In the genomic region with DNA sequence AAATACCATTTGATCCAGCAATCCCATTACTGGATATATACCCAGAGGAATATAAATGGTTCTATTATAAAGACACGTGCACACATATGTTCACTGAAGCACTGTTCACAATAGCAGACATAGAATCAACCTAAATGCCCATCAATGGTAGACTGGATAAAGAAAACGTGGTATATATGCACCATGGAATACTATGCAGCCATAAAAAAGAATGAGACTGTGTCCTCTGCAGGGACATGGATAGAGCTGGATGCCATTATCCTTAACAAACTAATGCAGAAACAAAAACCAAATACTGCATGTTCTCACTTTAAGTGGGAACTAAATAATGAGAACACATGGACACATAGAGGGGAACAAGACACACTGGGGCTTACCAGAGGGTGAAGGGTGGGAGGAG, we compare ENCODE assay signal across 38 cellular contexts. TPM values are rescaled to one million over a fixed set of nuclear protein-coding genes. Genes with fewer than 3 reads are reported as not detected.
"Had no signal": no experiment of that assay in that cellular context is flagged by ENCODE, and none has a peak within 500 bp of the region (broad histone marks: within the 10 kb centered on the region; RNA-seq: fewer than 3 reads in every experiment).

No MANE protein-coding gene starts in this region.

- H3K4me1 Mint-ChIP-seq: activated naive CD4-positive, alpha-beta T cell treated with anti-CD3 and anti-CD28 coated beads, Interleukin-2, amount 10 ng/mL, durations not matched to agents 7 days and 5 days; activated naive CD4-positive, alpha-beta T cell treated with anti-CD3 and anti-CD28 coated beads, Interleukin-2, amount 50 U/mL, for 24 hours; activated naive CD8-positive, alpha-beta T cell treated with anti-CD3 and anti-CD28 coated beads for 36 hours; activated naive CD8-positive, alpha-beta T cell treated with anti-CD3 and anti-CD28 coated beads, Interleukin-2, amount 10 ng/mL, durations not matched to agents 7 days and 5 days; activated naive CD8-positive, alpha-beta T cell treated with anti-CD3 and anti-CD28 coated beads, Interleukin-2, amount 50 U/mL, for 24 hours; activated T-helper 17 cell treated with anti-CD3 and anti-CD28 coated beads, Interleukin-2, amount 50 U/mL, for 72 hours; brain; central memory CD8-positive, alpha-beta T cell had no signal

- H3K27ac ChIP-seq: adrenal gland, ascending aorta, body of pancreas, brain microvascular endothelial cell, breast epithelium, cardiac muscle cell had no signal

- H3K36me3 ChIP-seq: adrenal gland, brain microvascular endothelial cell, breast epithelium had no signal

- DNase-seq: activated effector memory CD4-positive, alpha-beta T cell treated with anti-CD3 and anti-CD28 coated beads, Interleukin-2, amount 50 U/mL, for 16 hours; activated effector memory CD4-positive, alpha-beta T cell treated with Interleukin-2 at 50 U/mL for 16 hours; activated gamma-delta T cell; activated gamma-delta T cell treated with Interleukin-2 at 50 U/mL for 16 hours; activated naive CD4-positive, alpha-beta T cell; activated naive CD4-positive, alpha-beta T cell treated with anti-CD3 and anti-CD28 coated beads for 36 hours; activated naive CD4-positive, alpha-beta T cell treated with anti-CD3 and anti-CD28 coated beads, Interleukin-2, amount 10 ng/mL, durations not matched to agents 7 days and 5 days; activated naive CD4-positive, alpha-beta T cell treated with anti-CD3 and anti-CD28 coated beads, Interleukin-2, amount 50 U/mL, for 16 hours; activated naive CD4-positive, alpha-beta T cell treated with Interleukin-2 at 50 U/mL for 16 hours; activated naive CD8-positive, alpha-beta T cell treated with anti-CD3 and anti-CD28 coated beads for 36 hours; activated naive CD8-positive, alpha-beta T cell treated with anti-CD3 and anti-CD28 coated beads, Interleukin-2, amount 10 ng/mL, durations not matched to agents 7 days and 5 days; activated naive CD8-positive, alpha-beta T cell treated with anti-CD3 and anti-CD28 coated beads, Interleukin-2, amount 50 U/mL, for 24 hours; activated T-cell treated with anti-CD3 and anti-CD28 coated beads, Interleukin-2, amount 50 U/mL, for 4 hours; activated T-cell treated with anti-CD3 and anti-CD28 coated beads, Interleukin-2, amount 50 U/mL, for 48 hours; activated T-cell treated with anti-CD3 and anti-CD28 coated beads, Interleukin-2, amount 50 U/mL, for 72 hours; adrenal gland; amniotic stem cell; amygdala; anterior cingulate cortex; aorta; body of pancreas; brain microvascular endothelial cell; caudate nucleus; central memory CD4-positive, alpha-beta T cell; cerebellar nuclear complex had no signal

- H3K4me3 Mint-ChIP-seq: activated naive CD4-positive, alpha-beta T cell treated with anti-CD3 and anti-CD28 coated beads for 36 hours; activated naive CD4-positive, alpha-beta T cell treated with anti-CD3 and anti-CD28 coated beads, Interleukin-2, amount 10 ng/mL, durations not matched to agents 7 days and 5 days; activated naive CD4-positive, alpha-beta T cell treated with anti-CD3 and anti-CD28 coated beads, Interleukin-2, amount 50 U/mL, for 24 hours; activated naive CD8-positive, alpha-beta T cell; activated naive CD8-positive, alpha-beta T cell treated with anti-CD3 and anti-CD28 coated beads for 36 hours; activated naive CD8-positive, alpha-beta T cell treated with anti-CD3 and anti-CD28 coated beads, Interleukin-2, amount 10 ng/mL, durations not matched to agents 7 days and 5 days; activated naive CD8-positive, alpha-beta T cell treated with anti-CD3 and anti-CD28 coated beads, Interleukin-2, amount 50 U/mL, for 24 hours; activated T-cell treated with anti-CD3 and anti-CD28 coated beads, Interleukin-2, amount 50 U/mL, for 4 hours; activated T-cell treated with anti-CD3 and anti-CD28 coated beads, Interleukin-2, amount 50 U/mL, for 72 hours; activated T-helper 1 cell treated with anti-CD3 and anti-CD28 coated beads, Interleukin-12 subunit alpha, Interleukin-12 subunit beta, Interleukin-2, Interleukin-4 antibody, amounts not matched to agents 30 ng/mL and 10 ng/mL and 1 ng/mL, durations not matched to agents 14 hours and 24 hours and 36 hours; activated T-helper 17 cell treated with anti-CD3 and anti-CD28 coated beads, Interleukin-2, amount 50 U/mL, for 72 hours; brain; central memory CD8-positive, alpha-beta T cell had no signal

- H3K4me1 ChIP-seq: adrenal gland, ascending aorta, body of pancreas, breast epithelium had no signal

- H3K27ac Mint-ChIP-seq: activated naive CD4-positive, alpha-beta T cell treated with anti-CD3 and anti-CD28 coated beads for 36 hours; activated naive CD4-positive, alpha-beta T cell treated with anti-CD3 and anti-CD28 coated beads, Interleukin-2, amount 10 ng/mL, durations not matched to agents 7 days and 5 days; activated naive CD4-positive, alpha-beta T cell treated with anti-CD3 and anti-CD28 coated beads, Interleukin-2, amount 50 U/mL, for 24 hours; activated naive CD4-positive, alpha-beta T cell treated with anti-CD3 and anti-CD28 coated beads, Interleukin-2, amount 50 U/mL, for 72 hours; activated naive CD8-positive, alpha-beta T cell; activated naive CD8-positive, alpha-beta T cell treated with anti-CD3 and anti-CD28 coated beads for 36 hours; activated naive CD8-positive, alpha-beta T cell treated with anti-CD3 and anti-CD28 coated beads, Interleukin-2, amount 10 ng/mL, durations not matched to agents 7 days and 5 days; activated naive CD8-positive, alpha-beta T cell treated with anti-CD3 and anti-CD28 coated beads, Interleukin-2, amount 50 U/mL, for 24 hours; activated T-cell treated with anti-CD3 and anti-CD28 coated beads, Interleukin-2, amount 50 U/mL, for 72 hours; activated T-helper 1 cell treated with anti-CD3 and anti-CD28 coated beads, Interleukin-12 subunit alpha, Interleukin-12 subunit beta, Interleukin-2, Interleukin-4 antibody, amounts not matched to agents 30 ng/mL and 10 ng/mL and 1 ng/mL, durations not matched to agents 14 hours and 24 hours and 36 hours; activated T-helper 17 cell treated with anti-CD3 and anti-CD28 coated beads, Interleukin-2, amount 50 U/mL, for 72 hours; activated T-helper 2 cell treated with anti-CD3 and anti-CD28 coated beads, Interferon-gamma antibody, Interleukin-2, Interleukin-4, amounts not matched to agents 10 μg/mL and 5 μg/mL and 100 μg/mL, durations not matched to agents 14 hours and 24 hours and 36 hours; brain had no signal

- H3K9me3 Mint-ChIP-seq: activated naive CD4-positive, alpha-beta T cell treated with anti-CD3 and anti-CD28 coated beads for 36 hours; activated naive CD4-positive, alpha-beta T cell treated with anti-CD3 and anti-CD28 coated beads, Interleukin-2, amount 10 ng/mL, durations not matched to agents 7 days and 5 days; activated naive CD4-positive, alpha-beta T cell treated with anti-CD3 and anti-CD28 coated beads, Interleukin-2, amount 50 U/mL, for 24 hours; activated naive CD4-positive, alpha-beta T cell treated with anti-CD3 and anti-CD28 coated beads, Interleukin-2, amount 50 U/mL, for 72 hours; activated naive CD8-positive, alpha-beta T cell treated with anti-CD3 and anti-CD28 coated beads for 36 hours; activated naive CD8-positive, alpha-beta T cell treated with anti-CD3 and anti-CD28 coated beads, Interleukin-2, amount 10 ng/mL, durations not matched to agents 7 days and 5 days; activated naive CD8-positive, alpha-beta T cell treated with anti-CD3 and anti-CD28 coated beads, Interleukin-2, amount 50 U/mL, for 24 hours; activated T-helper 1 cell treated with anti-CD3 and anti-CD28 coated beads, Interleukin-12 subunit alpha, Interleukin-12 subunit beta, Interleukin-2, Interleukin-4 antibody, amounts not matched to agents 30 ng/mL and 10 ng/mL and 1 ng/mL, durations not matched to agents 14 hours and 24 hours and 36 hours; activated T-helper 17 cell treated with anti-CD3 and anti-CD28 coated beads, Interleukin-2, amount 50 U/mL, for 72 hours; activated T-helper 2 cell treated with anti-CD3 and anti-CD28 coated beads, Interferon-gamma antibody, Interleukin-2, Interleukin-4, amounts not matched to agents 10 μg/mL and 5 μg/mL and 100 μg/mL, durations not matched to agents 14 hours and 24 hours and 36 hours; brain; central memory CD8-positive, alpha-beta T cell had no signal

- ATAC-seq: activated naive CD4-positive, alpha-beta T cell treated with anti-CD3 and anti-CD28 coated beads, Interleukin-2, amount 50 U/mL, for 72 hours; activated naive CD8-positive, alpha-beta T cell treated with anti-CD3 and anti-CD28 coated beads, Interleukin-2, amount 50 U/mL, for 24 hours; activated T-cell treated with anti-CD3 and anti-CD28 coated beads, Interleukin-2, amount 50 U/mL, for 4 hours; activated T-cell treated with anti-CD3 and anti-CD28 coated beads, Interleukin-2, amount 50 U/mL, for 72 hours; activated T-helper 17 cell treated with anti-CD3 and anti-CD28 coated beads, Interleukin-2, amount 50 U/mL, for 72 hours; body of pancreas had no signal

- H3K36me3 Mint-ChIP-seq: activated naive CD8-positive, alpha-beta T cell treated with anti-CD3 and anti-CD28 coated beads, Interleukin-2, amount 10 ng/mL, durations not matched to agents 7 days and 5 days had no signal

- H3K9me3 ChIP-seq: adrenal gland, ascending aorta, body of pancreas, breast epithelium had no signal

- H3K27me3 ChIP-seq: adrenal gland, ascending aorta, body of pancreas, brain microvascular endothelial cell, breast epithelium, cardiac muscle cell had no signal

- H3K4me3 ChIP-seq: adrenal gland, ascending aorta, body of pancreas, breast epithelium, cardiac muscle cell had no signal

- FAIRE-seq: astrocyte, bronchial epithelial cell had no signal

- H3K27me3 Mint-ChIP-seq: activated naive CD4-positive, alpha-beta T cell treated with anti-CD3 and anti-CD28 coated beads, Interleukin-2, amount 10 ng/mL, durations not matched to agents 7 days and 5 days; activated naive CD4-positive, alpha-beta T cell treated with anti-CD3 and anti-CD28 coated beads, Interleukin-2, amount 50 U/mL, for 24 hours; activated naive CD8-positive, alpha-beta T cell; activated naive CD8-positive, alpha-beta T cell treated with anti-CD3 and anti-CD28 coated beads for 36 hours; activated naive CD8-positive, alpha-beta T cell treated with anti-CD3 and anti-CD28 coated beads, Interleukin-2, amount 10 ng/mL, durations not matched to agents 7 days and 5 days; activated naive CD8-positive, alpha-beta T cell treated with anti-CD3 and anti-CD28 coated beads, Interleukin-2, amount 50 U/mL, for 24 hours; activated T-helper 17 cell treated with anti-CD3 and anti-CD28 coated beads, Interleukin-2, amount 50 U/mL, for 72 hours; brain; central memory CD8-positive, alpha-beta T cell had no signal

RNA-seq across cellular contexts. Expression of a gene that starts 39.4 kb away (rescaled TPM):
- total RNA-seq: ascending aorta had no signal
